ENCODE assay signal across 9 cellular contexts in the genomic region with DNA sequence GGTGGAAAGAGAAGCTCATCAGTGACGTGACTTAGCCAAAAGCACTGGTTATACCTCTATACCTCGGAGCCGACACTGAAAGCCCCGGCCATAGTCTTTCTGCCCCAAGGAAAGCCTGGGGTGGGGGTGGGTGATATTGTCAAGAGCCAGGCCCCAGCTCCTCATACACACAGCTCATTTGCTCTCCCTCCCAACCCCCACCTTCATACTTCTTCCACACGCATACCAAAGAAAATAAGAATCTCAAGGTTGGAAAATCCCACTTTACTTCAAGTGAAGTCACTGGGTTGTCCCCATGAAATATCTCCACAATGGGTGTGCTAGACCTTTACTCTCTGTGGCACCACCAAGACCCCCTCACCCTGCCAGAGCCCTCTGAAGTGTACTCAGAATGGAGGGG. TPM values are rescaled to one million over a fixed set of nuclear protein-coding genes. Genes with fewer than 3 reads are reported as not detected.
DNase-seq lines count a peak whose midpoint lies in the region; ATAC-seq and TF ChIP-seq lines count a peak whose summit lies in the region.
"Had no signal": no experiment of that assay in that cellular context is flagged by ENCODE, and none has a peak within 500 bp of the region (broad histone marks: within the 10 kb centered on the region; RNA-seq: fewer than 3 reads in every experiment).

No MANE protein-coding gene starts in this region.

- no peaks in the 10 kb centered on the region for H3K27me3 ChIP-seq in tibial nerve

- peak overlapping the region in 2 of 4 donors; percentile 71 to 88 for H3K4me3 ChIP-seq in tibial nerve

- H3K9me3 Mint-ChIP-seq in activated naive CD4-positive, alpha-beta T cell treated with anti-CD3 and anti-CD28 coated beads for 36 hours = peaks cover 7% of the 10 kb centered on the region
- no peaks in the 10 kb centered on the region for H3K9me3 Mint-ChIP-seq in activated naive CD8-positive, alpha-beta T cell treated with anti-CD3 and anti-CD28 coated beads, Interleukin-2, amount 50 U/mL, for 24 hours
- H3K9me3 Mint-ChIP-seq in mesothelial cell of epicardium = peaks cover 27% of the 10 kb centered on the region

- H3K4me3 Mint-ChIP-seq in activated naive CD4-positive, alpha-beta T cell treated with anti-CD3 and anti-CD28 coated beads for 36 hours = peak overlapping the region; percentile 96
- H3K4me3 Mint-ChIP-seq in activated naive CD8-positive, alpha-beta T cell treated with anti-CD3 and anti-CD28 coated beads, Interleukin-2, amount 50 U/mL, for 24 hours = peak overlapping the region; percentile 99
- peak overlapping the region; percentile 92 for H3K4me3 Mint-ChIP-seq in mesothelial cell of epicardium

- H3K4me1 ChIP-seq in tibial nerve = peaks cover 0 to 59% (median 41%) of the 10 kb centered on the region in 4 donors

- no peak for TF ChIP-seq EP300 in tibial nerve (IDR thresholded peaks at IDR 0.05)

- peaks cover 50% of the 10 kb centered on the region for H3K4me1 Mint-ChIP-seq in activated naive CD4-positive, alpha-beta T cell treated with anti-CD3 and anti-CD28 coated beads for 36 hours (ENCODE audit: low read depth)
- H3K4me1 Mint-ChIP-seq in activated naive CD8-positive, alpha-beta T cell treated with anti-CD3 and anti-CD28 coated beads, Interleukin-2, amount 50 U/mL, for 24 hours = peaks cover 63% of the 10 kb centered on the region
- peaks cover 36% of the 10 kb centered on the region for H3K4me1 Mint-ChIP-seq in mesothelial cell of epicardium

- peaks cover 26% of the 10 kb centered on the region for H3K36me3 Mint-ChIP-seq in activated naive CD4-positive, alpha-beta T cell treated with anti-CD3 and anti-CD28 coated beads for 36 hours (ENCODE audit: low read depth)
- H3K36me3 Mint-ChIP-seq in activated naive CD8-positive, alpha-beta T cell treated with anti-CD3 and anti-CD28 coated beads, Interleukin-2, amount 50 U/mL, for 24 hours (ENCODE audit: low read depth) = peaks cover 29% of the 10 kb centered on the region
- H3K36me3 Mint-ChIP-seq in mesothelial cell of epicardium = peaks cover 27% of the 10 kb centered on the region

- no peak for TF ChIP-seq POLR2A in tibial nerve (IDR thresholded peaks at IDR 0.05)

- TF ChIP-seq CTCF in mesothelial cell of epicardium (IDR thresholded peaks at IDR 0.05; ENCODE audit: unreplicated experiment) (no peak), tibial nerve (IDR thresholded peaks at IDR 0.05) (no peak)

- 97% methylated on average over 5 of the region's 5 CpGs for WGBS in tibial nerve, 2 donors

- H3K27me3 Mint-ChIP-seq in activated naive CD4-positive, alpha-beta T cell treated with anti-CD3 and anti-CD28 coated beads for 36 hours (ENCODE audit: low read depth) = no peaks in the 10 kb centered on the region
- H3K27me3 Mint-ChIP-seq in activated naive CD8-positive, alpha-beta T cell treated with anti-CD3 and anti-CD28 coated beads, Interleukin-2, amount 50 U/mL, for 24 hours = no peaks in the 10 kb centered on the region
- H3K27me3 Mint-ChIP-seq in mesothelial cell of epicardium (ENCODE audit: low read depth) = no peaks in the 10 kb centered on the region

- CTCF ChIA-PET in activated naive CD4-positive, alpha-beta T cell treated with anti-CD3 and anti-CD28 coated beads for 36 hours (lab: Charles Lee) = interaction anchor here (0.7 to 3.9 kb wide), 6 partner anchors 8 to 40 kb away, joined by 4 to 17 read pairs (median 5); a partner anchor contains a TSS

- intact Hi-C loops in activated naive CD4-positive, alpha-beta T cell treated with anti-CD3 and anti-CD28 coated beads for 36 hours (cut with micrococcal nuclease) = loop anchor here (10.0 kb wide), 1 partner anchor 145 kb away; no protein-coding TSS in a partner anchor

- ATAC-seq in activated naive CD8-positive, alpha-beta T cell treated with anti-CD3 and anti-CD28 coated beads, Interleukin-2, amount 50 U/mL, for 24 hours = no peak
- no peak for ATAC-seq in HG02610 (IDR thresholded peaks at IDR 0.05; ENCODE audit: unreplicated experiment)
- no peak for ATAC-seq in HG02759 (IDR thresholded peaks at IDR 0.05; ENCODE audit: unreplicated experiment)

- no peak for DNase-seq in activated naive CD4-positive, alpha-beta T cell treated with anti-CD3 and anti-CD28 coated beads for 36 hours
- no peak for DNase-seq in activated naive CD4-positive, alpha-beta T cell treated with Interleukin-2 at 50 U/mL for 16 hours
- DNase-seq in activated naive CD8-positive, alpha-beta T cell treated with anti-CD3 and anti-CD28 coated beads, Interleukin-2, amount 50 U/mL, for 24 hours = no peak
- DNase-seq in mesothelial cell of epicardium (ENCODE audit: low spot score in 2 of 2, unreplicated experiment in 2 of 2) (no peak), tibial nerve (ENCODE audit: low spot score in 2 of 2) (no peak), inferior parietal cortex (ENCODE audit: extremely low spot score) (no peak)
- DNase-seq: SHP77 had no signal

- H3K27ac Mint-ChIP-seq in activated naive CD4-positive, alpha-beta T cell treated with anti-CD3 and anti-CD28 coated beads for 36 hours = peak overlapping the region; percentile 98
- H3K27ac Mint-ChIP-seq in activated naive CD8-positive, alpha-beta T cell treated with anti-CD3 and anti-CD28 coated beads, Interleukin-2, amount 50 U/mL, for 24 hours = peak overlapping the region; percentile 98
- peak overlapping the region; percentile 21 for H3K27ac Mint-ChIP-seq in mesothelial cell of epicardium

- peaks cover 0 to 28% (median 4%) of the 10 kb centered on the region in 3 donors for H3K36me3 ChIP-seq in tibial nerve

- peaks cover 0 to 14% (median 0%) of the 10 kb centered on the region in 4 donors for H3K9me3 ChIP-seq in tibial nerve

- H3K27ac ChIP-seq in tibial nerve = peak overlapping the region; percentile 92 to 99 (median 98)

RNA-seq across cellular contexts. Expression of a gene that starts 27.1 kb away (rescaled TPM):
- 10 to 100 TPM; 70.0 to 75.2 TPM for total RNA-seq in activated naive CD4-positive, alpha-beta T cell treated with anti-CD3 and anti-CD28 coated beads for 36 hours
- total RNA-seq in mesothelial cell of epicardium (91.4 to 93.8 TPM (median 92.3 TPM) in 3 replicates), tibial nerve (100 to 1,000 TPM; 161 to 216 (median 195) TPM)

RNA-seq across cellular contexts. Expression of a gene that starts 31.4 kb away (rescaled TPM):
- total RNA-seq in activated naive CD4-positive, alpha-beta T cell treated with anti-CD3 and anti-CD28 coated beads for 36 hours = 10 to 100 TPM; 21.5 to 23.6 TPM
- total RNA-seq in mesothelial cell of epicardium = 48.4 to 49.8 TPM (median 48.9 TPM) in 3 replicates
- total RNA-seq in tibial nerve = 10 to 100 TPM; 17.0 to 35.1 (median 25.3) TPM

Comparison
In these comparisons a context has a peak if more than half of its experiments do, and no peak if none do; other contexts are left out.
1. H3K27ac Mint-ChIP-seq: peak in every context shown above with its lines; median percentile 98 in activated naive CD4-positive, alpha-beta T cell treated with anti-CD3 and anti-CD28 coated beads for 36 hours; 98 in activated naive CD8-positive, alpha-beta T cell treated with anti-CD3 and anti-CD28 coated beads, Interleukin-2, amount 50 U/mL, for 24 hours; 21 in mesothelial cell of epicardium.